In the genomic region with DNA sequence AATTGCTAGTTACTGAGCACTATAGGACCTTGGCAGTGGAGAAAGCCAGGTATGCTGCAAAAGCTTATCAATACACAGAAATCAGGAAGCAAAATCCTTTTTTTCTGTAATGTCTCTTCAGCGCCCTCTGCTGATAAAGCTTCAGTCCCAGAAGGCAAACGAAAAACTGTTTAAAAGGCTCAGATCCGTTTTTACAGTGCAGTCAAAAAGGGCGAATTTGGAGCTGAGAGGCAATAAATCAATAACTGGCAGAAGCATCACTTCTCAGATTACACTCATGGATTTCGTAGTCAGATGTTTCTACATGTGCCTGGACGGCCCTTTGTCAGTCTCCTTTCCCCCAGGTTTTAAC, we compare ENCODE assay signal across 8 cellular contexts. TPM values are rescaled to one million over a fixed set of nuclear protein-coding genes. Genes with fewer than 3 reads are reported as not detected.
DNase-seq lines count a peak whose midpoint lies in the region; ATAC-seq and TF ChIP-seq lines count a peak whose summit lies in the region.

No MANE protein-coding gene starts in this region.

- H3K9me3 ChIP-seq in NT2/D1 (ENCODE audit: insufficient read depth, low read length) (no peaks in the 10 kb centered on the region), mammary epithelial cell (replicated peaks; ENCODE audit: insufficient read depth, low read length) (peaks cover 3% of the 10 kb centered on the region), lower lobe of right lung (no peaks in the 10 kb centered on the region), thymus (ENCODE audit: control insufficient read depth) (no peaks in the 10 kb centered on the region)

- H3K4me1 ChIP-seq in NT2/D1 (ENCODE audit: insufficient read depth, insufficient read length) (peaks cover 2% of the 10 kb centered on the region), mammary epithelial cell (ENCODE audit: insufficient read depth, low read length) (peaks cover 9% of the 10 kb centered on the region), lower lobe of right lung (peaks cover 19% of the 10 kb centered on the region), thymus (ENCODE audit: control insufficient read depth, insufficient read depth, low read length) (peaks cover 12% of the 10 kb centered on the region)

- H3K36me3 ChIP-seq in NT2/D1 (ENCODE audit: insufficient read depth, insufficient read length, low read length) (no peaks in the 10 kb centered on the region), mammary epithelial cell (ENCODE audit: insufficient read depth, low read length) (no peaks in the 10 kb centered on the region), lower lobe of right lung (no peaks in the 10 kb centered on the region), thymus (ENCODE audit: control insufficient read depth, insufficient read depth) (no peaks in the 10 kb centered on the region)

- H3K79me2 ChIP-seq in mammary epithelial cell (ENCODE audit: insufficient read depth, low read length), result peaks cover 36% of the 10 kb centered on the region

- peak overlapping the region; percentile 48 for H3K4me3 ChIP-seq in NT2/D1 (ENCODE audit: insufficient read length, low read depth)
- H3K4me3 ChIP-seq in mammary epithelial cell (replicated peaks in 1 of 3; ENCODE audit: insufficient read depth in 1 of 3, low read depth in 2 of 3, low read length in 3 of 3), result peak overlapping the region; percentile 17 to 55 (median 47)
- H3K4me3 ChIP-seq in lower lobe of right lung, result peak overlapping the region; percentile 89
- peak overlapping the region; percentile 92 for H3K4me3 ChIP-seq in thymus (ENCODE audit: low read length)

- peak; percentile 51 for DNase-seq in DMS153 treated with DMSO at 0.1 percent for 48 hours (lab: John Stamatoyannopoulos, UW; ENCODE audit: unreplicated experiment)
- DNase-seq in NT2/D1 (ENCODE audit: low read depth, low spot score), result no peak
- no peak for DNase-seq in mammary epithelial cell
- DNase-seq in lower lobe of right lung, result no peak
- no peak for DNase-seq in activated gamma-delta T cell treated with Interleukin-2 at 50 U/mL for 16 hours

- CTCF ChIA-PET in mammary epithelial cell (lab: Charles Lee; ENCODE audit: low non-redundant PET), result no interaction called here

- no peaks in the 10 kb centered on the region for H4K20me1 ChIP-seq in mammary epithelial cell (ENCODE audit: insufficient read depth, low read length)

- dilution Hi-C loops in mammary epithelial cell (cut with HindIII; ENCODE audit: low sequenced_read_pairs), result no loop called here

- peak overlapping the region; percentile 74 for H3K9ac ChIP-seq in NT2/D1 (ENCODE audit: insufficient read length, low read depth)
- H3K9ac ChIP-seq in mammary epithelial cell (ENCODE audit: insufficient read depth, low read length), result peak overlapping the region; percentile 30

- WGBS in mammary epithelial cell (ENCODE audit: low coverage, missing lambda C conversion rate), result 25% methylated on average over 6 of the region's 6 CpGs
- WGBS in thymus, result 28% methylated on average over 6 of the region's 6 CpGs

- in situ Hi-C loops in mammary epithelial cell (cut with MboI; ENCODE audit: low sequenced_read_pairs in 2 of 2), result no loop called here

- TF ChIP-seq CTCF in mammary epithelial cell (conservative IDR thresholded peaks at IDR 0.05 in 1 of 2, IDR thresholded peaks at IDR 0.05 in 1 of 2; ENCODE audit: extremely low read depth in 1 of 2, insufficient read depth in 1 of 2, low read depth in 1 of 2, low read length in 2 of 2) (peak; percentile 41 to 50), lower lobe of right lung (IDR thresholded peaks at IDR 0.05) (peak; percentile 55)

- peak overlapping the region; percentile 96 for H2AFZ ChIP-seq in mammary epithelial cell (ENCODE audit: low read depth, low read length)

- peak overlapping the region; percentile 63 for H3K4me2 ChIP-seq in mammary epithelial cell (ENCODE audit: insufficient read depth, low read depth, low read length)

- intact Hi-C loops in mammary epithelial cell (cut with micrococcal nuclease) (loop anchor here (10.0 kb wide), 2 partner anchors 204 to 274 kb away; no protein-coding TSS in a partner anchor), lower lobe of right lung (cut with DNase I) (no loop called here)

- H3K27ac ChIP-seq in mammary epithelial cell (ENCODE audit: insufficient read depth, low read depth, low read length), result peak overlapping the region; percentile 78
- H3K27ac ChIP-seq in lower lobe of right lung, result peak overlapping the region; percentile 94
- H3K27ac ChIP-seq in thymus (ENCODE audit: low read depth), result peak overlapping the region; percentile 95

- H3K27me3 ChIP-seq in NT2/D1 (ENCODE audit: insufficient read depth, insufficient read length), result no peaks in the 10 kb centered on the region
- H3K27me3 ChIP-seq in mammary epithelial cell (ENCODE audit: insufficient read depth, low read length), result no peaks in the 10 kb centered on the region
- no peaks in the 10 kb centered on the region for H3K27me3 ChIP-seq in lower lobe of right lung (ENCODE audit: low read depth)
- no peaks in the 10 kb centered on the region for H3K27me3 ChIP-seq in thymus (ENCODE audit: control insufficient read depth, insufficient read depth)

- BruUV-seq in mammary epithelial cell (replicated peaks; lab: Mats Ljungman, UMichigan), result no TSS peak

- ATAC-seq in HG02973 (IDR thresholded peaks at IDR 0.05; ENCODE audit: unreplicated experiment), result peak; percentile 1
- no peak for ATAC-seq in lower lobe of right lung
- no peak for ATAC-seq in GM18870 (IDR thresholded peaks at IDR 0.05; ENCODE audit: unreplicated experiment)

RNA-seq across cellular contexts. Expression of a gene that starts 1.1 kb away (rescaled TPM):
- total RNA-seq in mammary epithelial cell (10 to 100 TPM; 54.4 to 97.4 TPM), lower lobe of right lung (42.9 TPM)
- polyA plus RNA-seq in mammary epithelial cell (17.9 TPM), thymus (22.2 TPM)
- polyA minus RNA-seq in mammary epithelial cell, result 33.9 TPM
